8 cellular contexts compared by ENCODE assay signal in genomic region chr11:123580557-123581275, GRCh38.
DNase-seq lines count a peak whose midpoint lies in the region; ATAC-seq and TF ChIP-seq lines count a peak whose summit lies in the region.

No MANE protein-coding gene starts in this region.

- no peak for TF ChIP-seq POLR2A in stomach (IDR thresholded peaks at IDR 0.05)

- H3K27me3 ChIP-seq in stomach = peaks cover 0 to 9% (median 0%) of the 10 kb centered on the region in 3 donors

- no peak for DNase-seq in AG10803 (ENCODE audit: low read depth)
- peak; percentile 88 for DNase-seq in NCI-H526 treated with DMSO at 0.1 percent for 48 hours (lab: John Stamatoyannopoulos, UW)
- DNase-seq in activated CD8-positive, alpha-beta memory T cell treated with anti-CD3 and anti-CD28 coated beads, Interleukin-2, amount 10 ng/mL, durations not matched to agents 7 days and 5 days = peak; percentile 77
- no peak for DNase-seq in epithelial cell of proximal tubule (ENCODE audit: low read depth)
- DNase-seq in stomach = peak; percentile 84

- peaks cover 5 to 35% (median 27%) of the 10 kb centered on the region in 4 donors for H3K4me1 ChIP-seq in stomach

- peaks cover 31% of the 10 kb centered on the region for H3K4me1 Mint-ChIP-seq in activated CD8-positive, alpha-beta memory T cell treated with anti-CD3 and anti-CD28 coated beads, Interleukin-2, amount 10 ng/mL, durations not matched to agents 7 days and 5 days
- H3K4me1 Mint-ChIP-seq in nephron = peaks cover 45% of the 10 kb centered on the region

- H3K4me3 ChIP-seq in AG10803 (ENCODE audit: low read length) = no peak overlapping the region
- H3K4me3 ChIP-seq in epithelial cell of proximal tubule (ENCODE audit: low read depth, low read length) = no peak overlapping the region
- no peak overlapping the region for H3K4me3 ChIP-seq in stomach

- H3K36me3 ChIP-seq in stomach = no peaks in the 10 kb centered on the region

- no peaks in the 10 kb centered on the region for H3K27me3 Mint-ChIP-seq in activated CD8-positive, alpha-beta memory T cell treated with anti-CD3 and anti-CD28 coated beads, Interleukin-2, amount 10 ng/mL, durations not matched to agents 7 days and 5 days
- peaks cover 19% of the 10 kb centered on the region for H3K27me3 Mint-ChIP-seq in nephron (ENCODE audit: low read depth)

- no peak for TF ChIP-seq EP300 in stomach (IDR thresholded peaks at IDR 0.05)

- H3K27ac ChIP-seq in stomach = no peak overlapping the region

- H3K36me3 Mint-ChIP-seq in activated CD8-positive, alpha-beta memory T cell treated with anti-CD3 and anti-CD28 coated beads, Interleukin-2, amount 10 ng/mL, durations not matched to agents 7 days and 5 days = peaks cover 4% of the 10 kb centered on the region
- no peaks in the 10 kb centered on the region for H3K36me3 Mint-ChIP-seq in nephron (ENCODE audit: low read depth)

- TF ChIP-seq CTCF in AG10803 (conservative IDR thresholded peaks at IDR 0.05; ENCODE audit: low read length) (peak; percentile 87), epithelial cell of proximal tubule (conservative IDR thresholded peaks at IDR 0.05; ENCODE audit: low read depth, low read length) (peak; percentile 94), nephron (IDR thresholded peaks at IDR 0.05; ENCODE audit: unreplicated experiment in 3 of 3) (peak; percentile 92 to 96 (median 95)), stomach (IDR thresholded peaks at IDR 0.05) (peak in 5 of 7 experiments; percentile 91 to 98 (median 97))

- no peaks in the 10 kb centered on the region for H3K9me3 ChIP-seq in stomach

- ATAC-seq in GM18909 (IDR thresholded peaks at IDR 0.05; ENCODE audit: poor library complexity, unreplicated experiment) (peak; percentile 83), HG03103 (IDR thresholded peaks at IDR 0.05; ENCODE audit: low read depth, unreplicated experiment) (peak; percentile 85)
- peak; percentile 82 for ATAC-seq in activated CD8-positive, alpha-beta memory T cell treated with anti-CD3 and anti-CD28 coated beads, Interleukin-2, amount 10 ng/mL, durations not matched to agents 7 days and 5 days

- no peaks in the 10 kb centered on the region for H3K9me3 Mint-ChIP-seq in activated CD8-positive, alpha-beta memory T cell treated with anti-CD3 and anti-CD28 coated beads, Interleukin-2, amount 10 ng/mL, durations not matched to agents 7 days and 5 days (ENCODE audit: low read depth)
- H3K9me3 Mint-ChIP-seq in nephron = no peaks in the 10 kb centered on the region

- intact Hi-C loops in stomach (cut with DNase I; ENCODE audit: low total_unique reads) = loop anchor here (5.0 kb wide), 1 partner anchor 127 kb away; no protein-coding TSS in a partner anchor

- 4 to 16% (median 9%) methylated on average over 20 to 25 of the region's 25 CpGs for WGBS in stomach, 5 donors

- CTCF ChIA-PET in activated CD8-positive, alpha-beta memory T cell treated with anti-CD3 and anti-CD28 coated beads, Interleukin-2, amount 10 ng/mL, durations not matched to agents 7 days and 5 days (lab: Charles Lee) = interaction anchor here (0.6 to 3.0 kb wide), 31 partner anchors 9 to 361 kb away, joined by 3 to 25 read pairs (median 4); no protein-coding TSS in a partner anchor

- no peak overlapping the region for H3K27ac Mint-ChIP-seq in activated CD8-positive, alpha-beta memory T cell treated with anti-CD3 and anti-CD28 coated beads, Interleukin-2, amount 10 ng/mL, durations not matched to agents 7 days and 5 days
- H3K27ac Mint-ChIP-seq in nephron = no peak overlapping the region

- H3K4me3 Mint-ChIP-seq in activated CD8-positive, alpha-beta memory T cell treated with anti-CD3 and anti-CD28 coated beads, Interleukin-2, amount 10 ng/mL, durations not matched to agents 7 days and 5 days = no peak overlapping the region
- H3K4me3 Mint-ChIP-seq in nephron = no peak overlapping the region

Comparison
In these comparisons a context has a peak if more than half of its experiments do, and no peak if none do; other contexts are left out.
1. DNase-seq: peak in NCI-H526 treated with DMSO at 0.1 percent for 48 hours (single experiment), activated CD8-positive, alpha-beta memory T cell treated with anti-CD3 and anti-CD28 coated beads, Interleukin-2, amount 10 ng/mL, durations not matched to agents 7 days and 5 days (single experiment) and stomach (single experiment); none in AG10803 (single experiment) and epithelial cell of proximal tubule (single experiment).
2. Peak in every context shown above with its lines, with median percentiles within 50 percentile points of each other: CTCF ChIP-seq and ATAC-seq.